8 cellular contexts compared by ENCODE assay signal in the genomic region with DNA sequence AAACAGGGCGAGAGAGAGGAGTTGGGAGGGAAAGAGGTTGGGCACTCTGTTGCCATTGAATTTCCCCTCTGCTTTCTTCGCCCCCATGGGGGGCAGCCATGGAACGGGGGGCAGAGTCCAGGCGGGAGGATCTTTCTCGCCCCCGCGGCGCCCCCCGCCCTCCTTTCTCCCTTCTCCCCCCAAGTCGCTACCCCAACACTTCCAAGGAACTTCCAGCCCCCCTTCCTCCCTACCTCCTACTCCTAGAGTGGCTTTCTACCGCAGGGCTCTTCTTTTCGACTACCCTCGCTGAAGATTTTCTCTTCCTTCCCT. TPM values are rescaled to one million over a fixed set of nuclear protein-coding genes. Genes with fewer than 3 reads are reported as not detected.
DNase-seq lines count a peak whose midpoint lies in the region; ATAC-seq and TF ChIP-seq lines count a peak whose summit lies in the region.

No MANE protein-coding gene starts in this region.

- peak overlapping the region; percentile 92 for H3K4me3 Mint-ChIP-seq in mesothelial cell of epicardium

- TF ChIP-seq CTCF in left ventricle myocardium inferior (IDR thresholded peaks at IDR 0.05; ENCODE audit: borderline replicate concordance) (no peak), brain microvascular endothelial cell (IDR thresholded peaks at IDR 0.05; ENCODE audit: low read depth, low read length, missing control alignments) (no peak), mesothelial cell of epicardium (IDR thresholded peaks at IDR 0.05; ENCODE audit: unreplicated experiment) (no peak)

- no peaks in the 10 kb centered on the region for H3K9me3 ChIP-seq in left ventricle myocardium inferior (replicated peaks)

- H3K36me3 ChIP-seq in left ventricle myocardium inferior (no peaks in the 10 kb centered on the region), brain microvascular endothelial cell (replicated peaks) (no peaks in the 10 kb centered on the region), urinary bladder (ENCODE audit: insufficient read depth) (no peaks in the 10 kb centered on the region)

- H3K4me1 ChIP-seq in left ventricle myocardium inferior (peaks cover 21% of the 10 kb centered on the region), urinary bladder (ENCODE audit: insufficient read depth) (no peaks in the 10 kb centered on the region)

- no peak for DNase-seq in left ventricle myocardium inferior
- no peak for DNase-seq in Right ventricle myocardium superior
- DNase-seq in brain microvascular endothelial cell = no peak
- DNase-seq in mesothelial cell of epicardium (ENCODE audit: low spot score in 2 of 2, unreplicated experiment in 2 of 2) = no peak
- DNase-seq in SK-N-DZ (ENCODE audit: low spot score) = no peak
- DNase-seq in COR-L47 (lab: John Stamatoyannopoulos, UW) = no peak
- no peak for DNase-seq in DMS153 (lab: John Stamatoyannopoulos, UW)

- in situ Hi-C loops in brain microvascular endothelial cell (cut with HindIII; ENCODE audit: low pct_ligation_motif_present, low sequenced_read_pairs) = no loop called here

- no peaks in the 10 kb centered on the region for H3K36me3 Mint-ChIP-seq in mesothelial cell of epicardium

- WGBS in urinary bladder = 2% methylated on average over 11 of the region's 13 CpGs

- H3K4me1 Mint-ChIP-seq in mesothelial cell of epicardium = peaks cover 21% of the 10 kb centered on the region

- H3K27me3 Mint-ChIP-seq in mesothelial cell of epicardium (ENCODE audit: low read depth) = no peaks in the 10 kb centered on the region

- H3K27ac ChIP-seq in left ventricle myocardium inferior (replicated peaks) = peak overlapping the region; percentile 98
- peak overlapping the region; percentile 97 for H3K27ac ChIP-seq in brain microvascular endothelial cell
- H3K27ac ChIP-seq in urinary bladder (ENCODE audit: low read depth) = peak overlapping the region; percentile 100

- H3K27ac Mint-ChIP-seq in mesothelial cell of epicardium = peak overlapping the region; percentile 99

- peaks cover 5% of the 10 kb centered on the region for H3K9me3 Mint-ChIP-seq in mesothelial cell of epicardium

- no peak for ATAC-seq in Right ventricle myocardium superior (ENCODE audit: poor library complexity)

- intact Hi-C loops in left ventricle myocardium inferior (cut with micrococcal nuclease) (no loop called here), Right ventricle myocardium superior (cut with DNase I) (no loop called here)

- no peaks in the 10 kb centered on the region for H3K27me3 ChIP-seq in left ventricle myocardium inferior (ENCODE audit: low read depth)
- no peaks in the 10 kb centered on the region for H3K27me3 ChIP-seq in brain microvascular endothelial cell (replicated peaks)

- H3K4me3 ChIP-seq in left ventricle myocardium inferior (peak overlapping the region; percentile 84), brain microvascular endothelial cell (ENCODE audit: low read depth, low read length) (peak overlapping the region; percentile 73), urinary bladder (ENCODE audit: low read depth, low read length) (peak overlapping the region; percentile 56)

RNA-seq across cellular contexts. Expression of a gene that starts 0.6 kb away (rescaled TPM):
- total RNA-seq in left ventricle myocardium inferior (29.3 TPM), Right ventricle myocardium superior (30.0 TPM), mesothelial cell of epicardium (57.7 to 67.0 TPM (median 62.8 TPM) in 3 replicates), urinary bladder (168 TPM)
- 37.9 TPM for polyA plus RNA-seq in urinary bladder
- 55.1 and 59.0 TPM in 2 replicates for polyA plus RNA-seq in SK-N-DZ (2014; cell fraction: cytosol; rRNA removed)
- polyA plus RNA-seq in SK-N-DZ (2014; cell fraction: nucleus; rRNA removed) = 26.6 and 30.7 TPM in 2 replicates
